In the genomic region with DNA sequence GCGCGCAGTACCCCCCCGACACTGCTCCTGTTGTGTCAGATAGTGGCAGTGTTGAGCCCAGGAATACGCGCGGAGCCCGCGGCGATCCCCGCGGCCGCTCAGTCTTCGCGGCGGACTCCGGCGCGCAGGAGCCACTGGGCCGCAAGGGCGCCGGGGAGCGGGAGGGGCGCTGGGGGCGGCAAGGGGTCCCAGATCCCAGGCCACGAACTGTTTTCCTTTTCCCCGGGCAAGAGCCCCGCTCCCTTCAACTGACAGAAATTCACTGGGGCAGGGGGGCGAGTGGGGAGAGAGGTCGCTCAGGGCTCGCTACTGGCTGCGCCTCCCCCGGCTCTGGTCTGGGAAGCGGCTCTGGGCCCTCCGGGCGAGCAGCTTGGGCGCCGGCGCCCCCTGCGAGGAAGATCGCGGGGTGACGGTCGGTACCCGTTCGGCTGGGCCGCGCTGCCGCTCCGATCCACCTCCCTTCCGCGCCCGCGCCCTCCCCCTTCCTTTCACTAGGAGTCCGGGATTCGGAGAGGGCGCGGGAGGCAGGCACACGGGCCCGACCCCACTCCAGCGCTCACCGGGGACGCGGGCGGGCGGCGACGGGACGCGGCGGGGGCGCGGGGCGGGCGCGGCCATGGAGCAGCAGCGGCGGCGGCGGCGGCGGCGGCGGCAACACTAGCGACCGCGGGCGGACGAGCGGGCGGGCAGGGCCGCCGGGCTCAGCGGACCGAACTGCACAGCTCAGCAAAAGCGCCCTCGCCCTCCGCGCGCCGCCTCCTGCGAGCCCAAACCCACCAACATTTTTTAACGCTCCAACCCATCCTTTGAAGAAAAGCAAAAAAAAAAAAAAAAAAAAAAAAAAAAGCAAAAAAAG, we compare ENCODE assay signal across 8 cellular contexts. TPM values are rescaled to one million over a fixed set of nuclear protein-coding genes. Genes with fewer than 3 reads are reported as not detected.
DNase-seq lines count a peak whose midpoint lies in the region; ATAC-seq and TF ChIP-seq lines count a peak whose summit lies in the region.

No MANE protein-coding gene starts in this region.

- DNase-seq in DMS53 treated with DMSO at 0.1 percent for 48 hours (lab: John Stamatoyannopoulos, UW; ENCODE audit: unreplicated experiment), result peak; percentile 87
- peak; percentile 93 for DNase-seq in HuH-7.5 (ENCODE audit: low spot score)
- DNase-seq in OCI-LY7 (ENCODE audit: low spot score), result peak; percentile 81
- peak; percentile 73 for DNase-seq in activated T-helper 2 cell treated with anti-CD3 and anti-CD28 coated beads, Interferon-gamma antibody, Interleukin-2, Interleukin-4, amounts not matched to agents 10 μg/mL and 5 μg/mL and 100 μg/mL, durations not matched to agents 14 hours and 24 hours and 36 hours (ENCODE audit: low spot score)
- DNase-seq in fibroblast of pulmonary artery (ENCODE audit: low read depth), result peak; percentile 89
- DNase-seq in stimulated activated naive CD8-positive, alpha-beta T cell treated with anti-CD3 and anti-CD28 coated beads, Interleukin-15, amount 100 ng/mL, for 72 hours, result peak; percentile 74 to 82

- H4K20me1 ChIP-seq in OCI-LY7 (ENCODE audit: insufficient read depth, low read length), result no peaks in the 10 kb centered on the region

- H3K4me2 ChIP-seq in OCI-LY7 (ENCODE audit: low read length), result peak overlapping the region; percentile 68

- H3K27me3 Mint-ChIP-seq in activated T-helper 2 cell treated with anti-CD3 and anti-CD28 coated beads, Interferon-gamma antibody, Interleukin-2, Interleukin-4, amounts not matched to agents 10 μg/mL and 5 μg/mL and 100 μg/mL, durations not matched to agents 14 hours and 24 hours and 36 hours (ENCODE audit: low read depth), result peaks cover 25% of the 10 kb centered on the region
- H3K27me3 Mint-ChIP-seq in nephron (ENCODE audit: low read depth), result no peaks in the 10 kb centered on the region
- peaks cover 19% of the 10 kb centered on the region for H3K27me3 Mint-ChIP-seq in stimulated activated naive CD8-positive, alpha-beta T cell treated with anti-CD3 and anti-CD28 coated beads, Interleukin-15, amount 100 ng/mL, for 72 hours

- peaks cover 13% of the 10 kb centered on the region for H3K4me1 Mint-ChIP-seq in activated T-helper 2 cell treated with anti-CD3 and anti-CD28 coated beads, Interferon-gamma antibody, Interleukin-2, Interleukin-4, amounts not matched to agents 10 μg/mL and 5 μg/mL and 100 μg/mL, durations not matched to agents 14 hours and 24 hours and 36 hours (ENCODE audit: low read depth)
- peaks cover 5% of the 10 kb centered on the region for H3K4me1 Mint-ChIP-seq in nephron
- H3K4me1 Mint-ChIP-seq in stimulated activated naive CD8-positive, alpha-beta T cell treated with anti-CD3 and anti-CD28 coated beads, Interleukin-15, amount 100 ng/mL, for 72 hours, result no peaks in the 10 kb centered on the region

- ATAC-seq in GM21528 (IDR thresholded peaks at IDR 0.05; ENCODE audit: low FRiP score, unreplicated experiment), result peak; percentile 87
- ATAC-seq in stimulated activated naive CD8-positive, alpha-beta T cell treated with anti-CD3 and anti-CD28 coated beads, Interleukin-15, amount 100 ng/mL, for 72 hours, result peak; percentile 95

- no peaks in the 10 kb centered on the region for H3K36me3 Mint-ChIP-seq in activated T-helper 2 cell treated with anti-CD3 and anti-CD28 coated beads, Interferon-gamma antibody, Interleukin-2, Interleukin-4, amounts not matched to agents 10 μg/mL and 5 μg/mL and 100 μg/mL, durations not matched to agents 14 hours and 24 hours and 36 hours (ENCODE audit: low read depth)
- no peaks in the 10 kb centered on the region for H3K36me3 Mint-ChIP-seq in nephron (ENCODE audit: low read depth)

- H3K4me3 Mint-ChIP-seq in activated T-helper 2 cell treated with anti-CD3 and anti-CD28 coated beads, Interferon-gamma antibody, Interleukin-2, Interleukin-4, amounts not matched to agents 10 μg/mL and 5 μg/mL and 100 μg/mL, durations not matched to agents 14 hours and 24 hours and 36 hours (ENCODE audit: low read depth), result peak overlapping the region; percentile 75
- peak overlapping the region in 1 of 3 experiments; percentile 80 for H3K4me3 Mint-ChIP-seq in nephron
- H3K4me3 Mint-ChIP-seq in stimulated activated naive CD8-positive, alpha-beta T cell treated with anti-CD3 and anti-CD28 coated beads, Interleukin-15, amount 100 ng/mL, for 72 hours, result peak overlapping the region; percentile 79 to 88

- H3K4me1 ChIP-seq in OCI-LY7 (ENCODE audit: insufficient read depth, low read length, poor library complexity, severe bottlenecking), result peaks cover 34% of the 10 kb centered on the region

- intact Hi-C loops in OCI-LY7 (cut with micrococcal nuclease; ENCODE audit: unreplicated experiment), result loop anchor here (1.0 to 10.0 kb wide), 4 partner anchors 158 to 534 kb away; no protein-coding TSS in a partner anchor
- intact Hi-C loops in activated T-helper 2 cell treated with anti-CD3 and anti-CD28 coated beads, Interferon-gamma antibody, Interleukin-2, Interleukin-4, amounts not matched to agents 10 μg/mL and 5 μg/mL and 100 μg/mL, durations not matched to agents 14 hours and 24 hours and 36 hours (cut with micrococcal nuclease), result loop anchor here (1.0 to 5.0 kb wide), 3 partner anchors 80 to 533 kb away; no protein-coding TSS in a partner anchor

- H3K79me2 ChIP-seq in OCI-LY7 (ENCODE audit: insufficient read depth, low read depth, low read length), result no peaks in the 10 kb centered on the region

- CTCF ChIA-PET in OCI-LY7 (lab: Charles Lee; ENCODE audit: unreplicated experiment), result interaction anchor here (0.5 kb wide), 1 partner anchor 160 kb away, joined by 3 read pairs; no protein-coding TSS in a partner anchor

- no peaks in the 10 kb centered on the region for H3K9me2 ChIP-seq in OCI-LY7 (ENCODE audit: insufficient read depth, low read length)

- H2AFZ ChIP-seq in OCI-LY7 (ENCODE audit: low read length), result no peak overlapping the region

- H3K27ac ChIP-seq in OCI-LY7 (ENCODE audit: low read depth, low read length, poor library complexity, severe bottlenecking), result peak overlapping the region; percentile 57

- peak; percentile 71 for TF ChIP-seq CTCF in OCI-LY7 (conservative IDR thresholded peaks at IDR 0.05; ENCODE audit: low read length)
- TF ChIP-seq CTCF in fibroblast of pulmonary artery (IDR thresholded peaks at IDR 0.05; ENCODE audit: low read length, missing control alignments), result peak; percentile 52
- TF ChIP-seq CTCF in nephron (IDR thresholded peaks at IDR 0.05; ENCODE audit: unreplicated experiment in 3 of 3), result peak; percentile 60 to 77 (median 69)

- BruUV-seq in OCI-LY7 (replicated peaks; lab: Mats Ljungman, UMichigan), result no TSS peak

- H3K9me3 Mint-ChIP-seq in activated T-helper 2 cell treated with anti-CD3 and anti-CD28 coated beads, Interferon-gamma antibody, Interleukin-2, Interleukin-4, amounts not matched to agents 10 μg/mL and 5 μg/mL and 100 μg/mL, durations not matched to agents 14 hours and 24 hours and 36 hours, result no peaks in the 10 kb centered on the region
- H3K9me3 Mint-ChIP-seq in nephron, result no peaks in the 10 kb centered on the region
- H3K9me3 Mint-ChIP-seq in stimulated activated naive CD8-positive, alpha-beta T cell treated with anti-CD3 and anti-CD28 coated beads, Interleukin-15, amount 100 ng/mL, for 72 hours, result no peaks in the 10 kb centered on the region

- H3K4me3 ChIP-seq in OCI-LY7 (ENCODE audit: low read depth, low read length, poor library complexity, severe bottlenecking) (peak overlapping the region; percentile 70), fibroblast of pulmonary artery (replicated peaks; ENCODE audit: low read depth, low read length) (peak overlapping the region; percentile 60)

- no peaks in the 10 kb centered on the region for H3K36me3 ChIP-seq in OCI-LY7 (ENCODE audit: insufficient read depth, low read length)

- H3K27ac Mint-ChIP-seq in activated T-helper 2 cell treated with anti-CD3 and anti-CD28 coated beads, Interferon-gamma antibody, Interleukin-2, Interleukin-4, amounts not matched to agents 10 μg/mL and 5 μg/mL and 100 μg/mL, durations not matched to agents 14 hours and 24 hours and 36 hours, result peak overlapping the region; percentile 48
- H3K27ac Mint-ChIP-seq in nephron, result peak overlapping the region in 2 of 3 experiments; percentile 56 to 98
- H3K27ac Mint-ChIP-seq in stimulated activated naive CD8-positive, alpha-beta T cell treated with anti-CD3 and anti-CD28 coated beads, Interleukin-15, amount 100 ng/mL, for 72 hours, result no peak overlapping the region

- POLR2A ChIA-PET in OCI-LY7 (lab: Charles Lee), result interaction anchor here (0.6 kb wide), 2 partner anchors 79 to 120 kb away, joined by 3 read pairs; no protein-coding TSS in a partner anchor

- H3K9me3 ChIP-seq in OCI-LY7 (ENCODE audit: low read length), result no peaks in the 10 kb centered on the region

RNA-seq across cellular contexts. Expression of gene SETBP1, which starts 1.4 kb away (rescaled TPM):
- total RNA-seq in OCI-LY7 (2014; rRNA removed; shearing (Covaris generic)), result 2.4 and 2.6 TPM in 2 replicates
- total RNA-seq in OCI-LY7 (2022), result 8.1 and 9.1 TPM in 2 replicates
- total RNA-seq in activated T-helper 2 cell treated with anti-CD3 and anti-CD28 coated beads, Interferon-gamma antibody, Interleukin-2, Interleukin-4, amounts not matched to agents 10 μg/mL and 5 μg/mL and 100 μg/mL, durations not matched to agents 14 hours and 24 hours and 36 hours, result 27.3 and 27.4 TPM in 2 replicates

Comparison
In these comparisons a context has a peak if more than half of its experiments do, and no peak if none do; other contexts are left out.
1. Peak in every context shown above with its lines: DNase-seq, ATAC-seq, H3K4me3 ChIP-seq and H3K27ac ChIP-seq.
2. H3K27ac Mint-ChIP-seq: peak in activated T-helper 2 cell treated with anti-CD3 and anti-CD28 coated beads, Interferon-gamma antibody, Interleukin-2, Interleukin-4, amounts not matched to agents 10 μg/mL and 5 μg/mL and 100 μg/mL, durations not matched to agents 14 hours and 24 hours and 36 hours (single experiment) and nephron (2 of 3); none in stimulated activated naive CD8-positive, alpha-beta T cell treated with anti-CD3 and anti-CD28 coated beads, Interleukin-15, amount 100 ng/mL, for 72 hours (0 of 2).